ENCODE assay signal across 29 cellular contexts in genomic region chr10:111837089-111837488, GRCh38.
"Had no signal": no experiment of that assay in that cellular context is flagged by ENCODE, and none has a peak within 500 bp of the region (broad histone marks: within the 10 kb centered on the region; RNA-seq: fewer than 3 reads in every experiment).

No MANE protein-coding gene starts in this region.

- H3K79me2 ChIP-seq: parathyroid adenoma had no signal

- H3K4me3 Mint-ChIP-seq: natural killer cell; nephron; neural progenitor cell; stimulated activated effector memory CD8-positive, alpha-beta T cell treated with anti-CD3 and anti-CD28 coated beads, Interleukin-12 subunit alpha, Interleukin-12 subunit beta, amount 100 ng/mL, for 72 hours; stimulated activated naive B cell treated with anti-CD40 and anti-IgM and Interleukin-4, amounts not matched to agents 10 μg/mL and 1 μg/mL and 100 μg/mL, for 72 hours; stimulated activated naive CD8-positive, alpha-beta T cell treated with anti-CD3 and anti-CD28 coated beads, Interleukin-15, Interleukin-2, amounts not matched to agents 100 ng/mL and 50 ng/mL, for 24 hours; type B pancreatic cell had no signal

- H2AFZ ChIP-seq: neural progenitor cell, parathyroid adenoma had no signal

- H3K9me3 Mint-ChIP-seq: nephron; neural progenitor cell; stimulated activated effector memory CD8-positive, alpha-beta T cell treated with anti-CD3 and anti-CD28 coated beads, Interleukin-12 subunit alpha, Interleukin-12 subunit beta, amount 100 ng/mL, for 72 hours; stimulated activated naive B cell treated with anti-CD40 and anti-IgM and Interleukin-4, amounts not matched to agents 10 μg/mL and 1 μg/mL and 100 μg/mL, for 72 hours; stimulated activated naive CD8-positive, alpha-beta T cell treated with anti-CD3 and anti-CD28 coated beads, Interleukin-15, Interleukin-2, amounts not matched to agents 100 ng/mL and 50 ng/mL, for 24 hours had no signal

- H3K27ac Mint-ChIP-seq: natural killer cell; neural progenitor cell; progenitor cell of endocrine pancreas; stimulated activated effector memory CD8-positive, alpha-beta T cell treated with anti-CD3 and anti-CD28 coated beads, Interleukin-12 subunit alpha, Interleukin-12 subunit beta, amount 100 ng/mL, for 72 hours; stimulated activated naive B cell treated with anti-CD40 and anti-IgM and Interleukin-4, amounts not matched to agents 10 μg/mL and 1 μg/mL and 100 μg/mL, for 72 hours; stimulated activated naive CD8-positive, alpha-beta T cell treated with anti-CD3 and anti-CD28 coated beads, Interleukin-15, Interleukin-2, amounts not matched to agents 100 ng/mL and 50 ng/mL, for 24 hours; type B pancreatic cell had no signal

- H3K4me1 ChIP-seq: neural progenitor cell, parathyroid adenoma, psoas muscle, right lobe of liver, stomach, testis, upper lobe of right lung, uterus had no signal

- H3K27ac ChIP-seq: neural progenitor cell, ovary, parathyroid adenoma, psoas muscle, right lobe of liver, sigmoid colon, stomach, suprapubic skin, testis, tibial artery, transverse colon, upper lobe of right lung, uterus had no signal

- H3K9ac ChIP-seq: neural progenitor cell, parathyroid adenoma had no signal

- H3K9me3 ChIP-seq: ovary, psoas muscle, right lobe of liver, sigmoid colon, stomach, suprapubic skin, testis, tibial artery, transverse colon, upper lobe of right lung, uterus had no signal

- FAIRE-seq: small intestine had no signal

- H3K36me3 Mint-ChIP-seq: natural killer cell; neural progenitor cell; stimulated activated effector memory CD8-positive, alpha-beta T cell treated with anti-CD3 and anti-CD28 coated beads, Interleukin-12 subunit alpha, Interleukin-12 subunit beta, amount 100 ng/mL, for 72 hours; stimulated activated naive B cell treated with anti-CD40 and anti-IgM and Interleukin-4, amounts not matched to agents 10 μg/mL and 1 μg/mL and 100 μg/mL, for 72 hours; type B pancreatic cell had no signal

- H3K4me3 ChIP-seq: neural progenitor cell, ovary, psoas muscle, right lobe of liver, sigmoid colon, stomach, suprapubic skin, testis, tibial artery, transverse colon, upper lobe of right lung, uterus had no signal

- H3K4me1 Mint-ChIP-seq: natural killer cell; stimulated activated effector memory CD8-positive, alpha-beta T cell treated with anti-CD3 and anti-CD28 coated beads, Interleukin-12 subunit alpha, Interleukin-12 subunit beta, amount 100 ng/mL, for 72 hours; stimulated activated naive B cell treated with anti-CD40 and anti-IgM and Interleukin-4, amounts not matched to agents 10 μg/mL and 1 μg/mL and 100 μg/mL, for 72 hours had no signal

- H3K27me3 Mint-ChIP-seq: stimulated activated naive CD8-positive, alpha-beta T cell treated with anti-CD3 and anti-CD28 coated beads, Interleukin-15, Interleukin-2, amounts not matched to agents 100 ng/mL and 50 ng/mL, for 24 hours had no signal

- ATAC-seq: natural killer cell; psoas muscle; right cardiac atrium; right lobe of liver; stimulated activated effector memory CD8-positive, alpha-beta T cell treated with anti-CD3 and anti-CD28 coated beads, Interleukin-12 subunit alpha, Interleukin-12 subunit beta, amount 100 ng/mL, for 72 hours; stimulated activated naive B cell treated with anti-CD40 and anti-IgM and Interleukin-4, amounts not matched to agents 10 μg/mL and 1 μg/mL and 100 μg/mL, for 72 hours; upper lobe of right lung had no signal

- H3K4me2 ChIP-seq: neural progenitor cell had no signal

- H3K36me3 ChIP-seq: neural progenitor cell, ovary, right lobe of liver, sigmoid colon, stomach, suprapubic skin, tibial artery, transverse colon, upper lobe of right lung, uterus had no signal

- DNase-seq: natural killer cell; occipital lobe; ovary; posterior cingulate gyrus; psoas muscle; right cardiac atrium; right lobe of liver; sigmoid colon; small intestine; stimulated activated CD4-positive, alpha-beta T cell treated with anti-CD3 and anti-CD28 coated beads, Interleukin-15, amount 100 ng/mL, for 24 hours; stimulated activated CD4-positive, alpha-beta T cell treated with anti-CD3 and anti-CD28 coated beads, Interleukin-2, amount 100 ng/mL, for 24 hours; stimulated activated CD4-positive, alpha-beta T cell treated with anti-CD3 and anti-CD28 coated beads, Interleukin-2, amount 100 ng/mL, for 48 hours; stimulated activated CD4-positive, alpha-beta T cell treated with anti-CD3 and anti-CD28 coated beads, Interleukin-4, amount 100 ng/mL, for 24 hours; stimulated activated naive B cell treated with anti-CD40 and anti-IgM and Interleukin-4, amounts not matched to agents 10 μg/mL and 1 μg/mL and 100 μg/mL, for 72 hours; stimulated activated naive CD4-positive, alpha-beta T cell treated with Interleukin-2 at 50 U/mL for 16 hours; stomach; testis; tibial artery; transverse colon; upper lobe of right lung; uterus had no signal

- H3K27me3 ChIP-seq: neural progenitor cell, ovary, right lobe of liver, sigmoid colon, stomach, suprapubic skin, testis, tibial artery, transverse colon, upper lobe of right lung, uterus had no signal
